In genomic region chr11:69925366-69926196, GRCh38 we compare ENCODE assay signal across 13 cellular contexts.
DNase-seq lines count a peak whose midpoint lies in the region; ATAC-seq and TF ChIP-seq lines count a peak whose summit lies in the region.
"Had no signal": no experiment of that assay in that cellular context is flagged by ENCODE, and none has a peak within 500 bp of the region (broad histone marks: within the 10 kb centered on the region; RNA-seq: fewer than 3 reads in every experiment).

No MANE protein-coding gene starts in this region.

- H2AFZ ChIP-seq in H9 (ENCODE audit: low read length), result no peak overlapping the region

- H4K91ac ChIP-seq in H9 (ENCODE audit: insufficient read length, low read depth, low read length), result no peak overlapping the region

- H3K4me3 Mint-ChIP-seq in chondrocyte (ENCODE audit: unreplicated experiment) (no peak overlapping the region), H9 (no peak overlapping the region)
- H3K4me3 Mint-ChIP-seq: memory B cell had no signal

- no peak overlapping the region for H3T11ph ChIP-seq in H9 (ENCODE audit: low read length)

- ATAC-seq in Right ventricle myocardium inferior, result no peak

- WGBS in H9 (ENCODE audit: extremely low coverage, insufficient read length, low lambda C conversion rate), result no CpG with 5 or more reads among the region's 22 CpGs

- no peaks in the 10 kb centered on the region for H3K9me3 Mint-ChIP-seq in chondrocyte (ENCODE audit: low read depth)
- no peaks in the 10 kb centered on the region for H3K9me3 Mint-ChIP-seq in H9
- H3K9me3 Mint-ChIP-seq: memory B cell had no signal

- TF ChIP-seq POLR2A in uterus (IDR thresholded peaks at IDR 0.05) (no peak), breast epithelium (IDR thresholded peaks at IDR 0.05) (no peak)

- H3K14ac ChIP-seq in H9 (ENCODE audit: insufficient read depth, low read length), result no peak overlapping the region

- no peak overlapping the region for H3K56ac ChIP-seq in H9 (ENCODE audit: insufficient read length, low read depth, low read length)

- no peak overlapping the region for H2BK15ac ChIP-seq in H9 (ENCODE audit: low read depth, low read length)

- no peak overlapping the region for H3K9ac ChIP-seq in H9 (ENCODE audit: extremely low read depth, insufficient read length, low read length)

- H3K79me2 ChIP-seq in H9 (ENCODE audit: insufficient read depth, low read length), result no peaks in the 10 kb centered on the region

- no peaks in the 10 kb centered on the region for H4K20me1 ChIP-seq in H9 (ENCODE audit: control insufficient read depth, insufficient read depth, insufficient read length)

- H3K9me3 ChIP-seq in left ventricle myocardium inferior (replicated peaks) (no peaks in the 10 kb centered on the region), uterus (no peaks in the 10 kb centered on the region), breast epithelium (peaks cover 0 to 3% of the 10 kb centered on the region in 2 donors), H9 (ENCODE audit: control insufficient read depth, low read depth, low read length) (no peaks in the 10 kb centered on the region)

- H3K27me3 ChIP-seq in left ventricle myocardium inferior (ENCODE audit: low read depth) (peaks cover 88% of the 10 kb centered on the region), uterus (no peaks in the 10 kb centered on the region), breast epithelium (peaks cover 0 to 3% of the 10 kb centered on the region in 2 donors), H9 (ENCODE audit: insufficient read depth, low read length) (no peaks in the 10 kb centered on the region; the same call in 1 of the 2 replicates)

- no peaks in the 10 kb centered on the region for H3K4me1 Mint-ChIP-seq in chondrocyte (ENCODE audit: low read depth)
- H3K4me1 Mint-ChIP-seq in H9, result peaks cover 0 to 11% of the 10 kb centered on the region in 2 experiments; a peak in 2 of 4 replicates

- DNase-seq in left ventricle myocardium inferior, result no peak
- no peak for DNase-seq in Right ventricle myocardium inferior (ENCODE audit: missing footprints)
- peak; percentile 39 for DNase-seq in chondrocyte (ENCODE audit: low spot score)
- peak; percentile 67 to 79 for DNase-seq in lung microvascular endothelial cell (ENCODE audit: low read depth in 2 of 2)
- DNase-seq in uterus, result peak; percentile 13 to 48
- DNase-seq in breast epithelium (ENCODE audit: low spot score in 2 of 2), result no peak
- no peak for DNase-seq in H9
- DNase-seq in kidney tubule cell (ENCODE audit: low spot score), result no peak
- DNase-seq: ACHN; activated CD4-positive, alpha-beta T cell treated with anti-CD3 and anti-CD28 coated beads for 1 hour; foreskin melanocyte; NCI-H187 had no signal

- H3K23me2 ChIP-seq in H9 (ENCODE audit: insufficient read length, low read depth, low read length, poor library complexity, severe bottlenecking), result no peaks in the 10 kb centered on the region

- no peak overlapping the region for H4K8ac ChIP-seq in H9 (replicated peaks; ENCODE audit: insufficient read length, low read depth, low read length)

- no peak overlapping the region for H2BK120ac ChIP-seq in H9 (ENCODE audit: low read depth, low read length, poor library complexity, severe bottlenecking)

- H3K36me3 Mint-ChIP-seq in chondrocyte (ENCODE audit: low read depth), result no peaks in the 10 kb centered on the region
- H3K36me3 Mint-ChIP-seq in H9 (ENCODE audit: insufficient read depth in 1 of 3, low read depth in 3 of 3), result no peaks in the 10 kb centered on the region; a peak in 1 of 7 replicates
- H3K36me3 Mint-ChIP-seq: memory B cell had no signal

- H3K4me2 ChIP-seq in H9 (ENCODE audit: insufficient read depth, insufficient read length, low read length), result no peak overlapping the region

- H2BK12ac ChIP-seq in H9 (ENCODE audit: insufficient read length, low read depth, low read length), result no peak overlapping the region

- H3K36me3 ChIP-seq in left ventricle myocardium inferior, result no peaks in the 10 kb centered on the region
- H3K36me3 ChIP-seq in uterus, result no peaks in the 10 kb centered on the region
- H3K36me3 ChIP-seq in breast epithelium, result no peaks in the 10 kb centered on the region

- H3K4me1 ChIP-seq in left ventricle myocardium inferior (peaks cover 10% of the 10 kb centered on the region), uterus (no peaks in the 10 kb centered on the region), breast epithelium (no peaks in the 10 kb centered on the region), H9 (ENCODE audit: insufficient read depth, low read length) (no peaks in the 10 kb centered on the region)

- H3K4ac ChIP-seq in H9 (ENCODE audit: low read depth, low read length), result no peak overlapping the region

- H3K23ac ChIP-seq in H9 (ENCODE audit: insufficient read length, low read depth, low read length), result no peak overlapping the region

- H3K27ac Mint-ChIP-seq in chondrocyte (ENCODE audit: unreplicated experiment) (no peak overlapping the region), H9 (no peak overlapping the region; a peak in 1 of 7 replicates)
- H3K27ac Mint-ChIP-seq: memory B cell had no signal

- intact Hi-C loops in left ventricle myocardium inferior (cut with micrococcal nuclease), result no loop called here
- intact Hi-C loops in Right ventricle myocardium inferior (cut with DNase I), result no loop called here
- intact Hi-C loops in uterus (cut with DNase I; ENCODE audit: low total_unique reads), result no loop called here
- intact Hi-C loops in breast epithelium (cut with DNase I; ENCODE audit: low total_unique reads), result no loop called here

- peak overlapping the region; percentile 19 for H3K27ac ChIP-seq in left ventricle myocardium inferior (replicated peaks)
- peak overlapping the region; percentile 45 to 59 for H3K27ac ChIP-seq in uterus
- H3K27ac ChIP-seq in breast epithelium, result peak overlapping the region in 1 of 2 donors; percentile 25
- H3K27ac ChIP-seq in H9 (ENCODE audit: insufficient read length, low read depth, low read length), result no peak overlapping the region

- no peak overlapping the region for H2BK20ac ChIP-seq in H9 (ENCODE audit: low read depth, low read length, poor library complexity, severe bottlenecking)

- H3K4me3 ChIP-seq in left ventricle myocardium inferior, result no peak overlapping the region
- no peak overlapping the region for H3K4me3 ChIP-seq in uterus
- no peak overlapping the region for H3K4me3 ChIP-seq in breast epithelium

- no peak for TF ChIP-seq CTCF in left ventricle myocardium inferior (IDR thresholded peaks at IDR 0.05; ENCODE audit: borderline replicate concordance)
- no peak for TF ChIP-seq CTCF in chondrocyte (IDR thresholded peaks at IDR 0.05)
- no peak for TF ChIP-seq CTCF in uterus (IDR thresholded peaks at IDR 0.05)
- no peak for TF ChIP-seq CTCF in breast epithelium (IDR thresholded peaks at IDR 0.05)
- TF ChIP-seq CTCF in H9 (conservative IDR thresholded peaks at IDR 0.05), result no peak

- no peaks in the 10 kb centered on the region for H3K79me1 ChIP-seq in H9 (ENCODE audit: insufficient read depth, low read depth, low read length, poor library complexity, severe bottlenecking)

- H2BK5ac ChIP-seq in H9 (ENCODE audit: insufficient read length, low read length), result no peak overlapping the region

- H3K18ac ChIP-seq in H9 (ENCODE audit: insufficient read length, low read depth, low read length), result no peak overlapping the region

- H3K27me3 Mint-ChIP-seq in chondrocyte (ENCODE audit: low read depth), result peaks cover 60% of the 10 kb centered on the region
- H3K27me3 Mint-ChIP-seq in H9 (ENCODE audit: low read depth), result peaks cover 76% of the 10 kb centered on the region

- no peak overlapping the region for H4K5ac ChIP-seq in H9 (ENCODE audit: insufficient read length, low read depth, low read length)

- no peak overlapping the region for H2AK5ac ChIP-seq in H9 (ENCODE audit: insufficient read length, low read length)

Comparison
In these comparisons a context has a peak if more than half of its experiments do, and no peak if none do; other contexts are left out.
1. DNase-seq: peak in chondrocyte (single experiment), lung microvascular endothelial cell (2 of 2) and uterus (2 of 2); none in left ventricle myocardium inferior (single experiment), Right ventricle myocardium inferior (single experiment), breast epithelium (0 of 2), H9 (single experiment) and kidney tubule cell (single experiment).